Comparison of ENCODE assay signal across 13 cellular contexts in the genomic region with DNA sequence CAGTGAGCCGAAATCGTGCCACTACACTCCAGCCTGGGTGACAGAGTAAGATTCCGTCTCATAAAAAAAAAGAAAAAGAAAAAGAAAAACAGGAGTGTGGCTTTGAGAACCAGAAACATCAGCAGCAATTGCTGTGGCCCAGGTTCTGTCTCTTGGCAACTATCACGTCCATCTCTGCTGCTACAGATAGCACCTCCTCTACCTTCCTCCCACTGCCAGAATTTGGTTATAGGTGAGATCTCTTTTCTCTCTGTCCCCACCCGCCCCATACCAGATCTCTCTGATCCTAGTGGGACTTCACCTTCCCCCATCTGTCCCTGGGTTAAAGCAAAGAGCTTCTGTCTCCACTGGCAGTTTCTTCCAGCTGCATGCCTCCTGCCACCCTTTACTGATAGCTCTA.
DNase-seq lines count a peak whose midpoint lies in the region; ATAC-seq lines count a peak whose summit lies in the region.
"Had no signal": no experiment of that assay in that cellular context is flagged by ENCODE, and none has a peak within 500 bp of the region (broad histone marks: within the 10 kb centered on the region; RNA-seq: fewer than 3 reads in every experiment).

No MANE protein-coding gene starts in this region.

- no peaks in the 10 kb centered on the region for H3K9me3 Mint-ChIP-seq in stimulated activated naive CD8-positive, alpha-beta T cell treated with anti-CD3 and anti-CD28 coated beads, Interleukin-15, amount 100 ng/mL, for 72 hours
- H3K9me3 Mint-ChIP-seq in T-helper 2 cell treated with Interferon-gamma antibody and Interleukin-4, amounts not matched to agents 5 μg/mL and 100 μg/mL, for 36 hours, result no peaks in the 10 kb centered on the region
- H3K9me3 Mint-ChIP-seq in effector memory CD8-positive, alpha-beta T cell, result no peaks in the 10 kb centered on the region

- H3K27ac Mint-ChIP-seq in stimulated activated naive CD8-positive, alpha-beta T cell treated with anti-CD3 and anti-CD28 coated beads, Interleukin-15, amount 100 ng/mL, for 72 hours, result peak overlapping the region in 1 of 2 donors; percentile 43
- peak overlapping the region; percentile 31 for H3K27ac Mint-ChIP-seq in T-helper 2 cell treated with Interferon-gamma antibody and Interleukin-4, amounts not matched to agents 5 μg/mL and 100 μg/mL, for 36 hours
- peak overlapping the region in 1 of 2 donors; percentile 78 for H3K27ac Mint-ChIP-seq in effector memory CD8-positive, alpha-beta T cell
- H3K27ac Mint-ChIP-seq: CD14-positive monocyte had no signal

- peaks cover 3% of the 10 kb centered on the region for H3K36me3 Mint-ChIP-seq in T-helper 2 cell treated with Interferon-gamma antibody and Interleukin-4, amounts not matched to agents 5 μg/mL and 100 μg/mL, for 36 hours (ENCODE audit: low read depth)
- peaks cover 4% of the 10 kb centered on the region for H3K36me3 Mint-ChIP-seq in effector memory CD8-positive, alpha-beta T cell (ENCODE audit: insufficient read depth)

- peaks cover 64% of the 10 kb centered on the region for H3K27me3 Mint-ChIP-seq in stimulated activated naive CD8-positive, alpha-beta T cell treated with anti-CD3 and anti-CD28 coated beads, Interleukin-15, amount 100 ng/mL, for 72 hours
- H3K27me3 Mint-ChIP-seq in T-helper 2 cell treated with Interferon-gamma antibody and Interleukin-4, amounts not matched to agents 5 μg/mL and 100 μg/mL, for 36 hours (ENCODE audit: low read depth), result peaks cover 48% of the 10 kb centered on the region
- H3K27me3 Mint-ChIP-seq in effector memory CD8-positive, alpha-beta T cell, result peaks cover 0 to 5% of the 10 kb centered on the region in 2 donors

- peak; percentile 17 for ATAC-seq in stimulated activated naive CD8-positive, alpha-beta T cell treated with anti-CD3 and anti-CD28 coated beads, Interleukin-15, Interleukin-2, amounts not matched to agents 100 U/mL and 50 U/mL, for 24 hours
- ATAC-seq in stimulated activated naive CD8-positive, alpha-beta T cell treated with anti-CD3 and anti-CD28 coated beads, Interleukin-15, amount 100 ng/mL, for 72 hours, result no peak
- ATAC-seq in effector memory CD8-positive, alpha-beta T cell (replicated peaks), result peak; percentile 91
- no peak for ATAC-seq in HG03439 (IDR thresholded peaks at IDR 0.05; ENCODE audit: unreplicated experiment)

- H3K4me3 Mint-ChIP-seq in stimulated activated naive CD8-positive, alpha-beta T cell treated with anti-CD3 and anti-CD28 coated beads, Interleukin-15, amount 100 ng/mL, for 72 hours, result no peak overlapping the region
- H3K4me3 Mint-ChIP-seq in T-helper 2 cell treated with Interferon-gamma antibody and Interleukin-4, amounts not matched to agents 5 μg/mL and 100 μg/mL, for 36 hours, result peak overlapping the region; percentile 38
- peak overlapping the region in 1 of 2 donors; percentile 19 for H3K4me3 Mint-ChIP-seq in effector memory CD8-positive, alpha-beta T cell

- no peak for DNase-seq in stimulated activated naive CD8-positive, alpha-beta T cell treated with anti-CD3 and anti-CD28 coated beads, Interleukin-15, Interleukin-2, amounts not matched to agents 100 U/mL and 50 U/mL, for 24 hours
- DNase-seq in stimulated activated naive CD8-positive, alpha-beta T cell treated with anti-CD3 and anti-CD28 coated beads, Interleukin-15, amount 100 ng/mL, for 72 hours, result no peak
- DNase-seq in T-helper 2 cell treated with Interferon-gamma antibody and Interleukin-4, amounts not matched to agents 5 μg/mL and 100 μg/mL, for 36 hours (ENCODE audit: low spot score), result no peak
- DNase-seq in effector memory CD8-positive, alpha-beta T cell, result peak in 2 of 3 experiments; percentile 53 to 58
- no peak for DNase-seq in DMS153 (lab: John Stamatoyannopoulos, UW)
- no peak for DNase-seq in COR-L47 (lab: John Stamatoyannopoulos, UW)
- DNase-seq in RPMI8226, result no peak
- DNase-seq: DND-41, NCI-H187 treated with DMSO at 0.1 percent for 48 hours, NCI-H345, NCI-H748 treated with DMSO at 0.1 percent for 48 hours had no signal

- H3K4me1 Mint-ChIP-seq in stimulated activated naive CD8-positive, alpha-beta T cell treated with anti-CD3 and anti-CD28 coated beads, Interleukin-15, amount 100 ng/mL, for 72 hours, result peaks cover 9% of the 10 kb centered on the region
- H3K4me1 Mint-ChIP-seq in T-helper 2 cell treated with Interferon-gamma antibody and Interleukin-4, amounts not matched to agents 5 μg/mL and 100 μg/mL, for 36 hours (ENCODE audit: low read depth), result peaks cover 7% of the 10 kb centered on the region
- peaks cover 0 to 15% of the 10 kb centered on the region in 2 donors for H3K4me1 Mint-ChIP-seq in effector memory CD8-positive, alpha-beta T cell (ENCODE audit: low read depth in 2 of 2)

Comparison
In these comparisons a context has a peak if more than half of its experiments do, and no peak if none do; other contexts are left out.
1. ATAC-seq: peak in stimulated activated naive CD8-positive, alpha-beta T cell treated with anti-CD3 and anti-CD28 coated beads, Interleukin-15, Interleukin-2, amounts not matched to agents 100 U/mL and 50 U/mL, for 24 hours (single experiment) and effector memory CD8-positive, alpha-beta T cell (single experiment); none in stimulated activated naive CD8-positive, alpha-beta T cell treated with anti-CD3 and anti-CD28 coated beads, Interleukin-15, amount 100 ng/mL, for 72 hours (single experiment) and HG03439 (single experiment).
2. DNase-seq: peak in effector memory CD8-positive, alpha-beta T cell (2 of 3); none in stimulated activated naive CD8-positive, alpha-beta T cell treated with anti-CD3 and anti-CD28 coated beads, Interleukin-15, Interleukin-2, amounts not matched to agents 100 U/mL and 50 U/mL, for 24 hours (single experiment), stimulated activated naive CD8-positive, alpha-beta T cell treated with anti-CD3 and anti-CD28 coated beads, Interleukin-15, amount 100 ng/mL, for 72 hours (0 of 2), T-helper 2 cell treated with Interferon-gamma antibody and Interleukin-4, amounts not matched to agents 5 μg/mL and 100 μg/mL, for 36 hours (single experiment), DMS153 (single experiment), COR-L47 (single experiment) and RPMI8226 (single experiment).